ENCODE assay signal across 8 cellular contexts in the genomic region with DNA sequence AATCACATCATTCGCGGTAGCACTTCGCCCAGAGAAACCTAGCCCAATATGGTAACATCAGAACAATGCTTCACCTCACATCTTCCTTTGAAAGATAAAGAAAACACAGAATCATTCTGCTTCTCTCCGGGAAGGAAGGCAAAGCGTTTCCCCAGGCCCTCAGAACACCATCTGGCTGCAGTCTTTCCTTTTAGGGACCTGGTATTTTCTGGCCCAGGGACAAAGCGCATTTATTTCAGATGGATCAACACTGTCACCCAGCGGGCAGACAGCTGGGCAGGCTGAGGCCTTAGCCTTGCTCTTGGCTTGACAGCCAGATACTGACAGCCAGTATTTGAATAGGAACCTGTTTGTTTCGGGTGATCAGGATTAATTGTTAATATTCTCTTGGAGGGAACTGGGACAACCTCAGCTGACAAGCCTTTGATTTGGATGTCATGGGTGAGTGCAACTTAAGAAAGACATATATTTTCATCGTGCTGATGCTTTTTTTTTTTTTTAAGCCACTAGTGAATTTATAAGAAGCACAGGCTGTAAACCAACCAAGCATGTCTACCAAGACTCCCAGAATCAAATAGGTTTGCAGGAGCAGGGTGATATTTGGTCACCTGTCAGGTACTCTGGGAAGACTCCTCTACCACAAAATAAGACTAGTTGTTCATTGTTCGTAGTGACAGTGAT.
DNase-seq lines count a peak whose midpoint lies in the region; ATAC-seq and TF ChIP-seq lines count a peak whose summit lies in the region.

No MANE protein-coding gene starts in this region.

- peak; percentile 44 for TF ChIP-seq CTCF in GM06990 (IDR thresholded peaks at IDR 0.05; ENCODE audit: insufficient read depth, low read length, poor library complexity, severe bottlenecking)

- H3K27me3 ChIP-seq in GM06990 (replicated peaks; ENCODE audit: control insufficient read depth, insufficient read depth, low read length) (no peaks in the 10 kb centered on the region), iPS-18a (ENCODE audit: control insufficient read depth, insufficient read depth, low read length) (no peaks in the 10 kb centered on the region), skeletal muscle satellite cell (ENCODE audit: control insufficient read depth, insufficient read depth, low read length) (no peaks in the 10 kb centered on the region)

- H3K4me2 ChIP-seq in skeletal muscle satellite cell (ENCODE audit: low read length) = peak overlapping the region; percentile 62

- no peak for ATAC-seq in HG03378 (IDR thresholded peaks at IDR 0.05; ENCODE audit: unreplicated experiment)
- ATAC-seq in HG02588 (IDR thresholded peaks at IDR 0.05; ENCODE audit: unreplicated experiment) = no peak

- peak overlapping the region; percentile 56 for H3K27ac ChIP-seq in iPS-18a (ENCODE audit: low read length)

- in situ Hi-C loops in T47D (cut with HindIII; ENCODE audit: low pct_unique_long_range_greater_than_20kb, low sequenced_read_pairs) = no loop called here

- DNase-seq in GM06990 (ENCODE audit: extremely low read depth, insufficient read length) = no peak
- peak; percentile 19 for DNase-seq in NCI-H345 treated with DMSO at 0.1 percent for 48 hours (lab: John Stamatoyannopoulos, UW; ENCODE audit: unreplicated experiment)
- DNase-seq in T47D (ENCODE audit: low read depth in 1 of 2, low spot score in 1 of 2) = peak; percentile 80 to 91
- no peak for DNase-seq in activated gamma-delta T cell treated with Interleukin-2 at 50 U/mL for 16 hours

- H3K4me1 ChIP-seq in iPS-18a (ENCODE audit: control insufficient read depth, low read depth, low read length) (peaks cover 9% of the 10 kb centered on the region), skeletal muscle satellite cell (ENCODE audit: control insufficient read depth, insufficient read depth, low read length) (peaks cover 17% of the 10 kb centered on the region)

- H3K9me3 ChIP-seq in iPS-18a (ENCODE audit: control insufficient read depth, low read depth, low read length) (no peaks in the 10 kb centered on the region), skeletal muscle satellite cell (replicated peaks; ENCODE audit: low read length) (no peaks in the 10 kb centered on the region)

- H3K9ac ChIP-seq in iPS-18a (ENCODE audit: low read length) = peak overlapping the region; percentile 36
- H3K9ac ChIP-seq in skeletal muscle satellite cell (ENCODE audit: low read depth, low read length) = no peak overlapping the region

- no peaks in the 10 kb centered on the region for H3K36me3 ChIP-seq in GM06990 (ENCODE audit: control insufficient read depth, insufficient read depth, low read length)
- H3K36me3 ChIP-seq in iPS-18a (ENCODE audit: control insufficient read depth, low read depth, low read length) = no peaks in the 10 kb centered on the region
- H3K36me3 ChIP-seq in skeletal muscle satellite cell (ENCODE audit: insufficient read depth, low read length) = no peaks in the 10 kb centered on the region

- H3K4me3 ChIP-seq in GM06990 (replicated peaks; ENCODE audit: low read depth, low read length) (no peak overlapping the region), iPS-18a (ENCODE audit: low read length) (no peak overlapping the region), skeletal muscle satellite cell (ENCODE audit: low read length) (peak overlapping the region; percentile 24)

Comparison
In these comparisons a context has a peak if more than half of its experiments do, and no peak if none do; other contexts are left out.
1. DNase-seq: peak in NCI-H345 treated with DMSO at 0.1 percent for 48 hours (single experiment) and T47D (2 of 2); none in GM06990 (single experiment) and activated gamma-delta T cell treated with Interleukin-2 at 50 U/mL for 16 hours (single experiment).